In genomic region chr13:50126378-50127016, GRCh38 we compare ENCODE assay signal across 8 cellular contexts.
A peak's percentile ranks its signal among the peaks of the same experiment; 100 is the strongest.
DNase-seq lines count a peak whose midpoint lies in the region; ATAC-seq and TF ChIP-seq lines count a peak whose summit lies in the region.

No MANE protein-coding gene starts in this region.

- H3K27me3 ChIP-seq in adrenal gland = peaks cover 3% of the 10 kb centered on the region
- H3K27me3 ChIP-seq in layer of hippocampus (ENCODE audit: control insufficient read depth, insufficient read depth, low read length) = peaks cover 2% of the 10 kb centered on the region
- H3K27me3 ChIP-seq in thoracic aorta (replicated peaks; ENCODE audit: insufficient read depth) = no peaks in the 10 kb centered on the region

- intact Hi-C loops in adrenal gland (cut with DNase I) = loop anchor here in 1 of 2 donors (5.0 kb wide), 1 partner anchor 44 kb away; no protein-coding TSS in a partner anchor

- ATAC-seq in thoracic aorta (ENCODE audit: insufficient number of reproducible peaks, low FRiP score, low read depth) = no peak
- no peak for ATAC-seq in HG03354 (IDR thresholded peaks at IDR 0.05; ENCODE audit: poor library complexity, severe bottlenecking, unreplicated experiment)
- no peak for ATAC-seq in GM18505 (IDR thresholded peaks at IDR 0.05; ENCODE audit: unreplicated experiment)

- H3K4me3 ChIP-seq in adrenal gland (peak overlapping the region in 2 of 4 donors; percentile 83 to 96), thoracic aorta (peak overlapping the region; percentile 93)

- peaks cover 15 to 31% of the 10 kb centered on the region in 2 donors for H3K4me1 ChIP-seq in adrenal gland (replicated peaks in 1 of 2)
- peaks cover 17 to 49% of the 10 kb centered on the region in 2 donors for H3K4me1 ChIP-seq in thoracic aorta (ENCODE audit: control insufficient read depth in 1 of 2, low read depth in 2 of 2)

- 72 to 74% (median 73%) methylated on average over 21 to 22 of the region's 22 CpGs for WGBS in adrenal gland, 4 donors

- no peak for TF ChIP-seq CTCF in adrenal gland (IDR thresholded peaks at IDR 0.05)
- no peak for TF ChIP-seq CTCF in thoracic aorta (IDR thresholded peaks at IDR 0.05)

- no peaks in the 10 kb centered on the region for H3K36me3 ChIP-seq in adrenal gland (replicated peaks in 1 of 2)
- H3K36me3 ChIP-seq in thoracic aorta = no peaks in the 10 kb centered on the region

- H3K9me3 ChIP-seq in adrenal gland (replicated peaks in 1 of 3) (no peaks in the 10 kb centered on the region), thoracic aorta (no peaks in the 10 kb centered on the region)

- TF ChIP-seq POLR2A in adrenal gland (IDR thresholded peaks at IDR 0.05) = no peak
- TF ChIP-seq POLR2A in GM18505 (IDR thresholded peaks at IDR 0.05; ENCODE audit: borderline replicate concordance, extremely low read depth, insufficient read depth, insufficient read length) = no peak

- DNase-seq in NCI-H2081 (lab: John Stamatoyannopoulos, UW) = peak; percentile 16 to 52
- DNase-seq in NCI-H2081 treated with DMSO at 0.1 percent for 48 hours (lab: John Stamatoyannopoulos, UW) = no peak
- DNase-seq in NCI-H1105 (lab: John Stamatoyannopoulos, UW) = peak; percentile 3
- DNase-seq in adrenal gland = peak in 4 of 7 donors; percentile 30 to 45 (median 40)
- no peak for DNase-seq in thoracic aorta (ENCODE audit: low spot score)

- H3K27ac ChIP-seq in adrenal gland (peak overlapping the region; percentile 97 to 100 (median 98)), layer of hippocampus (ENCODE audit: low read depth, low read length) (peak overlapping the region; percentile 99), thoracic aorta (peak overlapping the region; percentile 98 to 99)

Comparison
In these comparisons a context has a peak if more than half of its experiments do, and no peak if none do; other contexts are left out.
1. DNase-seq: peak in NCI-H2081 (2 of 2), NCI-H1105 (single experiment) and adrenal gland (4 of 7); none in NCI-H2081 treated with DMSO at 0.1 percent for 48 hours (single experiment) and thoracic aorta (single experiment).
2. Peak in every context shown above with its lines, with median percentiles within 50 percentile points of each other: H3K27ac ChIP-seq.